9 cellular contexts compared by ENCODE assay signal in genomic region chr9:100427366-100428263, GRCh38. TPM values are rescaled to one million over a fixed set of nuclear protein-coding genes. Genes with fewer than 3 reads are reported as not detected.
DNase-seq lines count a peak whose midpoint lies in the region; ATAC-seq, FAIRE-seq and TF ChIP-seq lines count a peak whose summit lies in the region.
"Had no signal": no experiment of that assay in that cellular context is flagged by ENCODE, and none has a peak within 500 bp of the region (broad histone marks: within the 10 kb centered on the region; RNA-seq: fewer than 3 reads in every experiment).

No MANE protein-coding gene starts in this region.

- H3K4me2 ChIP-seq in OCI-LY7 (ENCODE audit: low read length) (peak overlapping the region; percentile 72), parathyroid adenoma (ENCODE audit: low read length) (peak overlapping the region; percentile 62)

- peak overlapping the region; percentile 91 for H3K4me3 ChIP-seq in OCI-LY7 (ENCODE audit: low read depth, low read length, poor library complexity, severe bottlenecking)
- H3K4me3 ChIP-seq in parathyroid adenoma (ENCODE audit: low read depth, low read length), result peak overlapping the region; percentile 53

- H4K20me1 ChIP-seq in OCI-LY7 (ENCODE audit: insufficient read depth, low read length), result no peaks in the 10 kb centered on the region

- POLR2A ChIA-PET in OCI-LY7 (lab: Charles Lee), result interaction anchor here (0.6 to 3.7 kb wide), 7 partner anchors 10 to 1071 kb away, joined by 3 to 21 read pairs (median 3); partner anchors contain the start of genes TEX10 and TMEFF1

- H3K9ac ChIP-seq in parathyroid adenoma, result no peak overlapping the region

- BruUV-seq in OCI-LY7 (replicated peaks; lab: Mats Ljungman, UMichigan), result TSS peak; percentile 67

- H2AFZ ChIP-seq in OCI-LY7 (ENCODE audit: low read length), result peak overlapping the region; percentile 93
- H2AFZ ChIP-seq in parathyroid adenoma, result peak overlapping the region; percentile 79

- DNase-seq in Ammon's horn (ENCODE audit: low spot score), result peak; percentile 60
- DNase-seq in OCI-LY7 (ENCODE audit: low spot score), result no peak
- DNase-seq in amygdala (lab: John Stamatoyannopoulos, UW), result peak in 33 of 56 donors; percentile 5 to 72 (median 39)
- DNase-seq in left cardiac atrium, result peak; percentile 67
- DNase-seq in GM12892 (ENCODE audit: insufficient read length), result no peak

- ATAC-seq in GM19043 (IDR thresholded peaks at IDR 0.05; ENCODE audit: low read depth, unreplicated experiment), result peak; percentile 44
- ATAC-seq in HG03280 (IDR thresholded peaks at IDR 0.05; ENCODE audit: unreplicated experiment), result peak; percentile 50
- peak; percentile 35 to 49 for ATAC-seq in left cardiac atrium

- H3K27me3 ChIP-seq in parathyroid adenoma (ENCODE audit: control insufficient read depth, insufficient read depth, low read length), result no peaks in the 10 kb centered on the region

- H3K9me2 ChIP-seq in OCI-LY7 (ENCODE audit: insufficient read depth, low read length), result no peaks in the 10 kb centered on the region

- FAIRE-seq in GM12892 (lab: Jason Lieb, UNC), result no peak

- TF ChIP-seq POLR2A in GM12892 (IDR thresholded peaks at IDR 0.05; ENCODE audit: low read depth, low read length), result no peak

- H3K27ac ChIP-seq in OCI-LY7 (ENCODE audit: low read depth, low read length, poor library complexity, severe bottlenecking) (peak overlapping the region; percentile 58), parathyroid adenoma (no peak overlapping the region)

- H3K79me2 ChIP-seq in OCI-LY7 (ENCODE audit: insufficient read depth, low read depth, low read length) (peaks cover 7% of the 10 kb centered on the region; the same call in 1 of the 2 replicates), parathyroid adenoma (no peaks in the 10 kb centered on the region)

- H3K9me3 ChIP-seq in OCI-LY7 (ENCODE audit: low read length) (no peaks in the 10 kb centered on the region), parathyroid adenoma (ENCODE audit: control insufficient read depth, low read length) (no peaks in the 10 kb centered on the region)

- TF ChIP-seq CTCF in OCI-LY7 (conservative IDR thresholded peaks at IDR 0.05; ENCODE audit: low read length) (no peak), parathyroid adenoma (IDR thresholded peaks at IDR 0.05) (no peak)

- H3K36me3 ChIP-seq in OCI-LY7 (ENCODE audit: insufficient read depth, low read length), result no peaks in the 10 kb centered on the region
- no peaks in the 10 kb centered on the region for H3K36me3 ChIP-seq in parathyroid adenoma (ENCODE audit: control insufficient read depth, insufficient read depth, low read length)

- peaks cover 20% of the 10 kb centered on the region for H3K4me1 ChIP-seq in OCI-LY7 (ENCODE audit: insufficient read depth, low read length, poor library complexity, severe bottlenecking)
- H3K4me1 ChIP-seq in parathyroid adenoma, result peaks cover 3% of the 10 kb centered on the region

- CTCF ChIA-PET in OCI-LY7 (lab: Charles Lee; ENCODE audit: unreplicated experiment), result no interaction called here

- intact Hi-C loops in OCI-LY7 (cut with micrococcal nuclease; ENCODE audit: unreplicated experiment), result loop anchor here (5.0 kb wide), 2 partner anchors 75 to 610 kb away; partner anchors contain the start of gene TEX10
- intact Hi-C loops in left cardiac atrium (cut with DNase I), result no loop called here

RNA-seq across cellular contexts. Expression of gene MSANTD3, which starts 0.7 kb away (rescaled TPM):
- total RNA-seq in OCI-LY7 (2014; rRNA removed; shearing (Covaris generic)), result 38.0 and 51.7 TPM in 2 replicates
- total RNA-seq in OCI-LY7 (2022), result 30.5 and 33.1 TPM in 2 replicates
- total RNA-seq in left cardiac atrium, result 10 to 100 TPM; 14.6 to 25.9 TPM
- 12.8 TPM for polyA plus RNA-seq in GM12892 (2012; ENCODE audit: missing spikeins)

RNA-seq across cellular contexts. Expression of gene TMEFF1, which starts 45.3 kb away (rescaled TPM):
- 4.7 and 5.9 TPM in 2 replicates for total RNA-seq in OCI-LY7 (2014; rRNA removed; shearing (Covaris generic))
- total RNA-seq in OCI-LY7 (2022) (3.6 and 3.7 TPM in 2 replicates), left cardiac atrium (under 1 TPM in 1 of 2 donors, not detected in 1; 0.35 TPM)
- polyA plus RNA-seq in GM12892 (2012; ENCODE audit: missing spikeins), result not detected
- total RNA-seq: T-helper 1 cell treated with Interleukin-12 subunit alpha and Interleukin-12 subunit beta and Interleukin-4 antibody, amounts not matched to agents 30 ng/mL and 1 ng/mL, for 36 hours had no signal

Comparison
In these comparisons a context has a peak if more than half of its experiments do, and no peak if none do; other contexts are left out.
1. DNase-seq: peak in Ammon's horn (single experiment), amygdala (33 of 56) and left cardiac atrium (single experiment); none in OCI-LY7 (single experiment) and GM12892 (single experiment).
2. Peak in every context shown above with its lines, with median percentiles within 50 percentile points of each other: ATAC-seq.